In the genomic region with DNA sequence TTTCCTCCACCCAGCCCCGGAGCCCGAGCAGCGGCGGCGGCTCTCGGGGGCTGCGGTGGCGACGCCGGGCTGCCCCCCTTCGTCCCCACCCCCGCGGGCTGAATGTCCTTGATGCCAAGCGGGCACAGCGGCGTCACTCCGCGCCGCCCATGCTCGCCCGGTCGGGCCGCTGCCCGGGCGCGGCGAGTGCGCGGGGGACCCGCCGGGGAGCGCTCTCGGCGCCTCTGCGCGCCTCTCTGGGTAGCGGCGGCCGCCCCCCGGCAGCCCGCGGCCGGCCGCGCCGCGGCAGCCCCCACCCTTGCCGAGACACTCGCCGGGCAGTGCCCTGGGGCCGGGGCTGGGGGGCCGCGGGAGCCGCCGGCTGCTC, we compare ENCODE assay signal across 10 cellular contexts. TPM values are rescaled to one million over a fixed set of nuclear protein-coding genes. Genes with fewer than 3 reads are reported as not detected.
DNase-seq lines count a peak whose midpoint lies in the region; ATAC-seq and TF ChIP-seq lines count a peak whose summit lies in the region.
"Had no signal": no experiment of that assay in that cellular context is flagged by ENCODE, and none has a peak within 500 bp of the region (broad histone marks: within the 10 kb centered on the region; RNA-seq: fewer than 3 reads in every experiment).

No MANE protein-coding gene starts in this region.

- H3K27ac Mint-ChIP-seq in nephron = no peak overlapping the region

- TF ChIP-seq CTCF in esophagus squamous epithelium (IDR thresholded peaks at IDR 0.05) (no peak), nephron (IDR thresholded peaks at IDR 0.05; ENCODE audit: unreplicated experiment in 3 of 3) (no peak)

- H3K4me1 Mint-ChIP-seq in nephron = peaks cover 35% of the 10 kb centered on the region

- WGBS in esophagus squamous epithelium, 2 donors = no CpG with 5 or more reads among the region's 55 CpGs

- intact Hi-C loops in esophagus squamous epithelium (cut with DNase I) = no loop called here

- TF ChIP-seq POLR2A in esophagus squamous epithelium (IDR thresholded peaks at IDR 0.05) = no peak

- peak; percentile 6 for DNase-seq in stimulated activated CD4-positive, alpha-beta T cell treated with anti-CD3 and anti-CD28 coated beads, Interleukin-15, amount 100 ng/mL, for 24 hours
- no peak for DNase-seq in stimulated activated CD4-positive, alpha-beta T cell treated with anti-CD3 and anti-CD28 coated beads, Interleukin-2, amount 100 ng/mL, for 48 hours
- DNase-seq in esophagus squamous epithelium (lab: John Stamatoyannopoulos, UW) (no peak), SHP77 treated with DMSO at 0.1 percent for 48 hours (lab: John Stamatoyannopoulos, UW) (no peak), NCI-H1048 (lab: John Stamatoyannopoulos, UW) (no peak)
- DNase-seq: DND-41 had no signal

- peak overlapping the region; percentile 6 to 75 (median 58) for H3K27ac ChIP-seq in esophagus squamous epithelium

- ATAC-seq in GM18907 (IDR thresholded peaks at IDR 0.05; ENCODE audit: unreplicated experiment) = no peak
- ATAC-seq in GM21515 (IDR thresholded peaks at IDR 0.05; ENCODE audit: unreplicated experiment) = no peak
- ATAC-seq: HCT116 had no signal

- peaks cover 79% of the 10 kb centered on the region for H3K27me3 Mint-ChIP-seq in nephron (ENCODE audit: low read depth)

- peak overlapping the region; percentile 81 to 90 (median 83) for H3K4me3 Mint-ChIP-seq in nephron

- H3K36me3 Mint-ChIP-seq in nephron (ENCODE audit: low read depth) = no peaks in the 10 kb centered on the region

- H3K4me3 ChIP-seq in esophagus squamous epithelium = peak overlapping the region; percentile 27 to 71 (median 51)

- H3K27me3 ChIP-seq in esophagus squamous epithelium = peaks cover 4 to 97% (median 18%) of the 10 kb centered on the region in 4 donors

- peaks cover 0 to 51% (median 8%) of the 10 kb centered on the region in 3 donors for H3K4me1 ChIP-seq in esophagus squamous epithelium

- no peaks in the 10 kb centered on the region for H3K9me3 ChIP-seq in esophagus squamous epithelium

- H3K36me3 ChIP-seq in esophagus squamous epithelium = no peaks in the 10 kb centered on the region

- H3K9me3 Mint-ChIP-seq in nephron = no peaks in the 10 kb centered on the region

RNA-seq across cellular contexts. Expression of gene PLXNA4, which starts 0.4 kb away (rescaled TPM):
- total RNA-seq in esophagus squamous epithelium = 1 to 10 TPM in 3 of 4 donors, under 1 TPM in 1; 0.49 to 7.1 (median 2.0) TPM
